ENCODE assay signal across 13 cellular contexts in the genomic region with DNA sequence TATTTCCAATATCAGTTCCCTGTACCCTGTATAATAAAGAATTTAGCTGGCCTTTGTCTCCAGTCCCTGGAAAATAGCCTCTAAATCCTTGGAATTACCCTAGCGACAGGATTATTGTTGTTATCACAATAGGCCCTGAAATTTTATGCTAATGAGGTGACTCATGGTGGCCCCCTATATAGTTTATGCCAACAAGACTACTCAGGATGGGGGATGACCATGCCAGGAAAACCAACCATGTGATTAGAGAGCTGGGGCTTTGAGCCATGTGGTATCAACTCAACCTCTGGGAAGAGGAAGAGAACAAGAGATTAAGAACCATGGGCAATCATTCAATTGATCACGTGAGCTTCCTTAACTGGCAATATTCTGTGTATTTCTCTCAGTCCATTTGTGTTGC.
A peak's percentile ranks its signal among the peaks of the same experiment; 100 is the strongest.
DNase-seq lines count a peak whose midpoint lies in the region; ATAC-seq lines count a peak whose summit lies in the region.
"Had no signal": no experiment of that assay in that cellular context is flagged by ENCODE, and none has a peak within 500 bp of the region (broad histone marks: within the 10 kb centered on the region; RNA-seq: fewer than 3 reads in every experiment).

No MANE protein-coding gene starts in this region.

- ATAC-seq in GM21529 (IDR thresholded peaks at IDR 0.05; ENCODE audit: unreplicated experiment) (no peak), HG02588 (IDR thresholded peaks at IDR 0.05; ENCODE audit: unreplicated experiment) (no peak)

- DNase-seq in M059J (ENCODE audit: low read depth) (peak; percentile 61), astrocyte of the hippocampus (ENCODE audit: low read depth, low spot score) (peak; percentile 81), foreskin melanocyte (peak; percentile 8), NCI-H2171 (lab: John Stamatoyannopoulos, UW) (no peak), GM19238 (ENCODE audit: insufficient read length, low spot score) (no peak)
- DNase-seq: KBM-7, NCI-H1105 treated with DMSO at 0.1 percent for 48 hours, NCI-H187, NCI-H2171 treated with DMSO at 0.1 percent for 48 hours, NCI-H510A, SHP77 treated with DMSO at 0.1 percent for 48 hours had no signal

Comparison
In these comparisons a context has a peak if more than half of its experiments do, and no peak if none do; other contexts are left out.
1. DNase-seq: peak in M059J (single experiment), astrocyte of the hippocampus (single experiment) and foreskin melanocyte (single experiment); none in NCI-H2171 (single experiment) and GM19238 (single experiment).